26 cellular contexts compared by ENCODE assay signal in the genomic region with DNA sequence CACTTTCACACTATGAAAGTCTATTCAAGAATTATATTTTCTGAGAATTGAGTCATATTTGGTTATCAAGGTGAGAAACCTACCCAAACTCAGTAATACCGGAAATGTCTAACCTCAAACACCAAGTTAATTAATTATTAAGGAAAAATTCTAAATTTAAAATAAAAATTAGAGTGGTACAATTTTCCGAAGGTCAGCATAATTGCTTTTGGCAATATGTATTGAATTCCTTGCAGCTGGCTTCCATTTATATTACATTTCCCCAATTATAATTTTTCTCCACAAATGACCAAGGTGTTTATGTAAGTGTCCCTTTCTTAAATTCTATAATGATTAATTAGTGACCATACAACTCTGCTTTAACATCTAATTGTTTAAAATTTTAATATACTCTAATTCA.
"Had no signal": no experiment of that assay in that cellular context is flagged by ENCODE, and none has a peak within 500 bp of the region (broad histone marks: within the 10 kb centered on the region; RNA-seq: fewer than 3 reads in every experiment).

No MANE protein-coding gene starts in this region.

- H3K36me3 ChIP-seq: colonic mucosa, esophagus muscularis mucosa, esophagus squamous epithelium, gastrocnemius medialis, gastroesophageal sphincter, heart left ventricle, heart right ventricle had no signal

- DNase-seq: colonic mucosa; cortex of kidney; dermis blood vessel endothelial cell; dorsolateral prefrontal cortex; effector CD4-positive, alpha-beta T cell; effector CD8-positive, alpha-beta T cell; effector memory CD4-positive, alpha-beta T cell; effector memory CD8-positive, alpha-beta T cell; endodermal cell; esophagus squamous epithelium; foreskin fibroblast; foreskin keratinocyte; gastrocnemius medialis; glutamatergic neuron; head of caudate nucleus; heart left ventricle; heart right ventricle had no signal

- H3K4me1 ChIP-seq: colonic mucosa, esophagus muscularis mucosa, esophagus squamous epithelium, foreskin keratinocyte, gastrocnemius medialis, gastroesophageal sphincter, heart left ventricle, heart right ventricle had no signal

- H3K27ac ChIP-seq: colonic mucosa, coronary artery, dorsolateral prefrontal cortex, epithelial cell of prostate, esophagus muscularis mucosa, esophagus squamous epithelium, foreskin keratinocyte, gastrocnemius medialis, gastroesophageal sphincter, heart left ventricle, heart right ventricle had no signal

- H3K27me3 ChIP-seq: colonic mucosa, esophagus muscularis mucosa, esophagus squamous epithelium, foreskin keratinocyte, gastrocnemius medialis, gastroesophageal sphincter, heart left ventricle, heart right ventricle had no signal

- H3K4me3 ChIP-seq: colonic mucosa, coronary artery, dorsolateral prefrontal cortex, esophagus muscularis mucosa, esophagus squamous epithelium, gastrocnemius medialis, gastroesophageal sphincter, heart left ventricle, heart right ventricle had no signal

- H3K9me3 ChIP-seq: colonic mucosa had no signal

- FAIRE-seq: colon, endometrium, endothelial cell of umbilical vein, frontal cortex had no signal

- ATAC-seq: effector memory CD8-positive, alpha-beta T cell; esophagus mucosa; foreskin keratinocyte; gastrocnemius medialis; gastroesophageal sphincter; heart left ventricle; heart right ventricle had no signal
